ENCODE assay signal across 9 cellular contexts in genomic region chr19:4829001-4829712, GRCh38. TPM values are rescaled to one million over a fixed set of nuclear protein-coding genes. Genes with fewer than 3 reads are reported as not detected.
A peak's percentile ranks its signal among the peaks of the same experiment; 100 is the strongest.
DNase-seq lines count a peak whose midpoint lies in the region; ATAC-seq and TF ChIP-seq lines count a peak whose summit lies in the region.
"Had no signal": no experiment of that assay in that cellular context is flagged by ENCODE, and none has a peak within 500 bp of the region (broad histone marks: within the 10 kb centered on the region; RNA-seq: fewer than 3 reads in every experiment).

No MANE protein-coding gene starts in this region.

- H3K27ac Mint-ChIP-seq in activated CD4-positive, alpha-beta T cell treated with anti-CD3 and anti-CD28 coated beads, Interleukin-2, amount 10 ng/mL, durations not matched to agents 24 days and 14 days = peak overlapping the region; percentile 79

- H3K4me1 ChIP-seq in RWPE2 (ENCODE audit: insufficient read depth, poor library complexity, severe bottlenecking) = no peaks in the 10 kb centered on the region
- H3K4me1 ChIP-seq in subcutaneous abdominal adipose tissue (ENCODE audit: control insufficient read depth in 5 of 5, insufficient read depth in 5 of 5, low read length in 5 of 5) = peaks cover 4 to 22% (median 19%) of the 10 kb centered on the region in 5 donors

- TF ChIP-seq CTCF in RWPE2 (IDR thresholded peaks at IDR 0.05; ENCODE audit: poor library complexity, severe bottlenecking) (no peak), foreskin fibroblast (IDR thresholded peaks at IDR 0.05; ENCODE audit: low read depth, low read length) (no peak)

- peaks cover 13% of the 10 kb centered on the region for H3K36me3 ChIP-seq in RWPE2 (ENCODE audit: low read depth)
- no peaks in the 10 kb centered on the region for H3K36me3 ChIP-seq in subcutaneous abdominal adipose tissue (ENCODE audit: control insufficient read depth in 5 of 5, insufficient read depth in 5 of 5, low read length in 5 of 5)

- H3K4me3 Mint-ChIP-seq in activated CD4-positive, alpha-beta T cell treated with anti-CD3 and anti-CD28 coated beads, Interleukin-2, amount 10 ng/mL, durations not matched to agents 24 days and 14 days = peak overlapping the region; percentile 95

- no peaks in the 10 kb centered on the region for H3K9me3 Mint-ChIP-seq in activated CD4-positive, alpha-beta T cell treated with anti-CD3 and anti-CD28 coated beads, Interleukin-2, amount 10 ng/mL, durations not matched to agents 24 days and 14 days

- intact Hi-C loops in activated CD4-positive, alpha-beta T cell treated with anti-CD3 and anti-CD28 coated beads, Interleukin-2, amount 10 ng/mL, durations not matched to agents 24 days and 14 days (cut with micrococcal nuclease) = no loop called here

- H3K4me3 ChIP-seq in RWPE2 (ENCODE audit: severe bottlenecking) (no peak overlapping the region), subcutaneous abdominal adipose tissue (ENCODE audit: low read depth in 1 of 5, low read length in 5 of 5) (no peak overlapping the region), foreskin fibroblast (ENCODE audit: low read depth in 1 of 2, low read length in 2 of 2) (no peak overlapping the region)

- no peak overlapping the region for H3K9ac ChIP-seq in subcutaneous abdominal adipose tissue (ENCODE audit: low read length in 5 of 5)

- peaks cover 22% of the 10 kb centered on the region for H3K4me1 Mint-ChIP-seq in activated CD4-positive, alpha-beta T cell treated with anti-CD3 and anti-CD28 coated beads, Interleukin-2, amount 10 ng/mL, durations not matched to agents 24 days and 14 days

- H3K9me3 ChIP-seq in RWPE2 (ENCODE audit: severe bottlenecking) = no peaks in the 10 kb centered on the region
- no peaks in the 10 kb centered on the region for H3K9me3 ChIP-seq in subcutaneous abdominal adipose tissue (ENCODE audit: control insufficient read depth in 5 of 5, low read length in 5 of 5)

- no peak for ATAC-seq in RWPE2 (ENCODE audit: low read depth)

- H3K27ac ChIP-seq in RWPE2 (ENCODE audit: poor library complexity, severe bottlenecking) = peak overlapping the region; percentile 0
- H3K27ac ChIP-seq in subcutaneous abdominal adipose tissue (ENCODE audit: low read depth, low read length) = peak overlapping the region; percentile 60

- no peaks in the 10 kb centered on the region for H3K27me3 Mint-ChIP-seq in activated CD4-positive, alpha-beta T cell treated with anti-CD3 and anti-CD28 coated beads, Interleukin-2, amount 10 ng/mL, durations not matched to agents 24 days and 14 days

- H3K36me3 Mint-ChIP-seq in activated CD4-positive, alpha-beta T cell treated with anti-CD3 and anti-CD28 coated beads, Interleukin-2, amount 10 ng/mL, durations not matched to agents 24 days and 14 days (ENCODE audit: low read depth) = peaks cover 16% of the 10 kb centered on the region

- peak; percentile 58 for DNase-seq in activated CD4-positive, alpha-beta T cell treated with anti-CD3 and anti-CD28 coated beads, Interleukin-2, amount 10 ng/mL, durations not matched to agents 24 days and 14 days
- no peak for DNase-seq in activated CD4-positive, alpha-beta T cell treated with anti-CD3 and anti-CD28 coated beads, Interleukin-2, amount 50 U/mL, for 4 hours
- DNase-seq in RWPE2 (ENCODE audit: low spot score) = no peak
- peak; percentile 61 for DNase-seq in germinal center (ENCODE audit: low spot score)
- no peak for DNase-seq in T1000 (lab: John Stamatoyannopoulos, UW)
- no peak for DNase-seq in foreskin fibroblast
- no peak for DNase-seq in SHP77 (lab: John Stamatoyannopoulos, UW)
- DNase-seq: activated CD4-positive, alpha-beta T cell treated with anti-CD3 and anti-CD28 coated beads for 4 hours had no signal

- H3K27me3 ChIP-seq in RWPE2 (ENCODE audit: insufficient read depth, poor library complexity, severe bottlenecking) (no peaks in the 10 kb centered on the region), subcutaneous abdominal adipose tissue (ENCODE audit: control insufficient read depth in 5 of 5, insufficient read depth in 4 of 5, low read length in 5 of 5) (no peaks in the 10 kb centered on the region)

RNA-seq across cellular contexts. Expression of gene TICAM1, which starts 2.4 kb away (rescaled TPM):
- total RNA-seq in activated CD4-positive, alpha-beta T cell treated with anti-CD3 and anti-CD28 coated beads, Interleukin-2, amount 10 ng/mL, durations not matched to agents 24 days and 14 days = 33.8 and 33.9 TPM in 2 replicates

RNA-seq across cellular contexts. Expression of gene FEM1A, which starts 37.6 kb away (rescaled TPM):
- total RNA-seq in activated CD4-positive, alpha-beta T cell treated with anti-CD3 and anti-CD28 coated beads, Interleukin-2, amount 10 ng/mL, durations not matched to agents 24 days and 14 days = 22.9 and 23.3 TPM in 2 replicates

RNA-seq across cellular contexts. Expression of gene PLIN3, which starts 38.3 kb away (rescaled TPM):
- 28.6 and 34.4 TPM in 2 replicates for total RNA-seq in activated CD4-positive, alpha-beta T cell treated with anti-CD3 and anti-CD28 coated beads, Interleukin-2, amount 10 ng/mL, durations not matched to agents 24 days and 14 days

Comparison
In these comparisons a context has a peak if more than half of its experiments do, and no peak if none do; other contexts are left out.
1. DNase-seq: peak in activated CD4-positive, alpha-beta T cell treated with anti-CD3 and anti-CD28 coated beads, Interleukin-2, amount 10 ng/mL, durations not matched to agents 24 days and 14 days (single experiment) and germinal center (single experiment); none in activated CD4-positive, alpha-beta T cell treated with anti-CD3 and anti-CD28 coated beads, Interleukin-2, amount 50 U/mL, for 4 hours (0 of 2), RWPE2 (single experiment), T1000 (single experiment), foreskin fibroblast (0 of 2) and SHP77 (0 of 2).